Comparison of ENCODE assay signal across 15 cellular contexts in the genomic region with DNA sequence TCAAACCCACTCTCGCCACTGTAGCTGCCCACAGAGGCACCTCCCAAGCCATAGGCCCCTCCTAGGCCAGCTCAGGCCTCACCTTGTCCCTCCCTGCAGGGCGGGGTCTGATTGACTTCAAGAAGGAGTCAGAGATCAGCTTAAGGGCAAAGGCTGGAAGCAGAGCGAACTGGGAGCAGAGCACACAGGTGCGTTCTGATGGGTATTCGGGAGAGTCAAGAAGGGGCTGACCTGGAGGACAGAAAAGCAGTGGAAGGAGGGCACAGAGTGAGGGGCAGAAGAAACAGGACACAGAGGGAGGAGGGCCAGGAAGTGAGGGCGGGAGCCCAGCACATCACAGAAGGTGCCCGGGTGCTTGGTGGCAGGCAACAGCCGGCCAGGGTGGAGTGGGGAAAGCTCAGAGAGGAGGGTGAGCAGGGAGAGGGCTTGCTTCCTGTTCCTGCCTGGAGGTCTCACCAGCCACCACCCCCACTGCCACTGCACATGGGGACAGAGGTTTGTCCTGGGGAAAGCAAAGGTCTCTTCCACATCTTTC. TPM values are rescaled to one million over a fixed set of nuclear protein-coding genes. Genes with fewer than 3 reads are reported as not detected.
DNase-seq lines count a peak whose midpoint lies in the region; ATAC-seq and TF ChIP-seq lines count a peak whose summit lies in the region.
"Had no signal": no experiment of that assay in that cellular context is flagged by ENCODE, and none has a peak within 500 bp of the region (broad histone marks: within the 10 kb centered on the region; RNA-seq: fewer than 3 reads in every experiment).

A gene with protein sequence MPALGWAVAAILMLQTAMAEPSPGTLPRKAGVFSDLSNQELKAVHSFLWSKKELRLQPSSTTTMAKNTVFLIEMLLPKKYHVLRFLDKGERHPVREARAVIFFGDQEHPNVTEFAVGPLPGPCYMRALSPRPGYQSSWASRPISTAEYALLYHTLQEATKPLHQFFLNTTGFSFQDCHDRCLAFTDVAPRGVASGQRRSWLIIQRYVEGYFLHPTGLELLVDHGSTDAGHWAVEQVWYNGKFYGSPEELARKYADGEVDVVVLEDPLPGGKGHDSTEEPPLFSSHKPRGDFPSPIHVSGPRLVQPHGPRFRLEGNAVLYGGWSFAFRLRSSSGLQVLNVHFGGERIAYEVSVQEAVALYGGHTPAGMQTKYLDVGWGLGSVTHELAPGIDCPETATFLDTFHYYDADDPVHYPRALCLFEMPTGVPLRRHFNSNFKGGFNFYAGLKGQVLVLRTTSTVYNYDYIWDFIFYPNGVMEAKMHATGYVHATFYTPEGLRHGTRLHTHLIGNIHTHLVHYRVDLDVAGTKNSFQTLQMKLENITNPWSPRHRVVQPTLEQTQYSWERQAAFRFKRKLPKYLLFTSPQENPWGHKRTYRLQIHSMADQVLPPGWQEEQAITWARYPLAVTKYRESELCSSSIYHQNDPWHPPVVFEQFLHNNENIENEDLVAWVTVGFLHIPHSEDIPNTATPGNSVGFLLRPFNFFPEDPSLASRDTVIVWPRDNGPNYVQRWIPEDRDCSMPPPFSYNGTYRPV (plus strand): TSS at position 147 of the 535 bp plus-strand sequence. CDS start 3,954 bp downstream, outside the sequence.

- no peaks in the 10 kb centered on the region for H3K9me3 Mint-ChIP-seq in GM23338
- H3K9me3 Mint-ChIP-seq in endodermal cell = no peaks in the 10 kb centered on the region
- H3K9me3 Mint-ChIP-seq in osteocyte (ENCODE audit: unreplicated experiment) = no peaks in the 10 kb centered on the region

- H3K9me3 ChIP-seq in endodermal cell (ENCODE audit: control insufficient read depth, low read length) (no peaks in the 10 kb centered on the region), breast epithelium (no peaks in the 10 kb centered on the region)

- intact Hi-C loops in breast epithelium (cut with DNase I; ENCODE audit: low total_unique reads) = no loop called here

- H3K27ac Mint-ChIP-seq in GM23338 = no peak within 1 kb of the TSS
- no peak within 1 kb of the TSS for H3K27ac Mint-ChIP-seq in endodermal cell
- H3K27ac Mint-ChIP-seq in osteocyte (ENCODE audit: unreplicated experiment) = no peak within 1 kb of the TSS
- H3K27ac Mint-ChIP-seq: B cell had no signal

- peaks cover 3% of the 10 kb centered on the region; the same call in 1 of the 2 replicates for H3K4me1 ChIP-seq in GM23338 (ENCODE audit: insufficient read depth)
- H3K4me1 ChIP-seq in endodermal cell (ENCODE audit: control insufficient read depth, insufficient read depth, low read length) = no peaks in the 10 kb centered on the region
- no peaks in the 10 kb centered on the region for H3K4me1 ChIP-seq in breast epithelium

- H3K9ac ChIP-seq in endodermal cell (ENCODE audit: extremely low read depth, low read length, poor library complexity, severe bottlenecking) = no peak within 1 kb of the TSS

- no peak for TF ChIP-seq CTCF in GM23338 (conservative IDR thresholded peaks at IDR 0.05; ENCODE audit: low read depth in 2 of 2)
- no peak for TF ChIP-seq CTCF in endodermal cell (conservative IDR thresholded peaks at IDR 0.05)
- TF ChIP-seq CTCF in osteocyte (IDR thresholded peaks at IDR 0.05) = no peak
- TF ChIP-seq CTCF in breast epithelium (IDR thresholded peaks at IDR 0.05) = no peak

- no peaks in the 10 kb centered on the region for H3K79me2 ChIP-seq in GM23338 (replicated peaks; ENCODE audit: insufficient read depth)

- H3K27me3 ChIP-seq in GM23338 (ENCODE audit: insufficient read depth) (no peaks in the 10 kb centered on the region), endodermal cell (ENCODE audit: control insufficient read depth, insufficient read depth, low read length, poor library complexity, severe bottlenecking) (peaks cover 6% of the 10 kb centered on the region), breast epithelium (no peaks in the 10 kb centered on the region)

- no peaks in the 10 kb centered on the region for H3K9me2 ChIP-seq in GM23338 (ENCODE audit: insufficient read depth)

- H3K4me2 ChIP-seq in GM23338 = no peak within 1 kb of the TSS

- peaks cover 5% of the 10 kb centered on the region; the same call in 2 of the 3 replicates for H3K4me1 Mint-ChIP-seq in GM23338
- H3K4me1 Mint-ChIP-seq in endodermal cell = peaks cover 2% of the 10 kb centered on the region
- H3K4me1 Mint-ChIP-seq in osteocyte (ENCODE audit: unreplicated experiment) = no peaks in the 10 kb centered on the region
- H3K4me1 Mint-ChIP-seq: B cell had no signal

- H4K20me1 ChIP-seq in GM23338 (replicated peaks; ENCODE audit: insufficient read depth) = no peaks in the 10 kb centered on the region

- TF ChIP-seq POLR2A in breast epithelium (IDR thresholded peaks at IDR 0.05) = no peak

- no peak within 1 kb of the TSS for H3K27ac ChIP-seq in GM23338 (ENCODE audit: low read depth)
- no peak within 1 kb of the TSS for H3K27ac ChIP-seq in endodermal cell (ENCODE audit: low read depth, low read length)
- H3K27ac ChIP-seq in breast epithelium = no peak within 1 kb of the TSS

- H2AFZ ChIP-seq in GM23338 = 0 out of 2 replicates have a peak within 1 kb of the TSS, but pooled peaks have one; percentile 47

- H3K27me3 Mint-ChIP-seq in GM23338 (ENCODE audit: insufficient read depth, low read depth, poor library complexity) (peaks cover 4% of the 10 kb centered on the region), endodermal cell (ENCODE audit: insufficient read depth) (peaks cover 12% of the 10 kb centered on the region), osteocyte (ENCODE audit: unreplicated experiment) (peaks cover 5% of the 10 kb centered on the region)

- no peaks in the 10 kb centered on the region for H3K36me3 ChIP-seq in GM23338 (ENCODE audit: insufficient read depth)
- no peaks in the 10 kb centered on the region for H3K36me3 ChIP-seq in endodermal cell (ENCODE audit: control insufficient read depth, insufficient read depth, low read length)
- no peaks in the 10 kb centered on the region for H3K36me3 ChIP-seq in breast epithelium

- H3F3A ChIP-seq in GM23338 (replicated peaks; ENCODE audit: low read depth) = no peaks in the 10 kb centered on the region

- H3K4me3 ChIP-seq in GM23338 (no peak within 1 kb of the TSS), endodermal cell (ENCODE audit: low read length) (no peak within 1 kb of the TSS), breast epithelium (no peak within 1 kb of the TSS)

- H3K36me3 Mint-ChIP-seq in GM23338 (ENCODE audit: low read depth) (no peaks in the 10 kb centered on the region), endodermal cell (ENCODE audit: low read depth) (no peaks in the 10 kb centered on the region), osteocyte (ENCODE audit: unreplicated experiment) (no peaks in the 10 kb centered on the region)

- no peak within 1 kb of the TSS for H3K4me3 Mint-ChIP-seq in GM23338
- no peak within 1 kb of the TSS for H3K4me3 Mint-ChIP-seq in endodermal cell
- no peak within 1 kb of the TSS for H3K4me3 Mint-ChIP-seq in osteocyte (ENCODE audit: unreplicated experiment)
- H3K4me3 Mint-ChIP-seq: B cell had no signal

- WGBS in endodermal cell (ENCODE audit: insufficient coverage in 1 of 2, insufficient read length in 1 of 2), 2 experiments = 78 to 80% methylated on average over 4 to 8 of the region's 8 CpGs

- peak; percentile 85 for ATAC-seq in GM23338
- ATAC-seq: stimulated activated naive CD8-positive, alpha-beta T cell treated with anti-CD3 and anti-CD28 coated beads, Interleukin-15, Interleukin-2, amounts not matched to agents 100 U/mL and 50 U/mL, for 24 hours had no signal

- peak; percentile 20 for DNase-seq in GM23338 (ENCODE audit: low spot score)
- DNase-seq in NCI-H774 (lab: John Stamatoyannopoulos, UW) = peak; percentile 54
- DNase-seq in endodermal cell = peak; percentile 66
- DNase-seq in osteocyte (ENCODE audit: extremely low spot score, unreplicated experiment) = peak; percentile 60
- DNase-seq in amygdala (lab: John Stamatoyannopoulos, UW) = no peak
- DNase-seq in T-helper 1 cell = no peak
- no peak for DNase-seq in HPDE6-E6E7 (ENCODE audit: extremely low spot score)
- DNase-seq in breast epithelium (ENCODE audit: low spot score in 2 of 2) = no peak
- DNase-seq: activated effector memory CD4-positive, alpha-beta T cell treated with anti-CD3 and anti-CD28 coated beads, Interleukin-2, amount 50 U/mL, for 16 hours; mesendoderm; NCI-H2081; stimulated activated CD4-positive, alpha-beta T cell treated with anti-CD3 and anti-CD28 coated beads, Interleukin-4, amount 100 ng/mL, for 24 hours; stimulated activated naive CD8-positive, alpha-beta T cell treated with anti-CD3 and anti-CD28 coated beads, Interleukin-15, Interleukin-2, amounts not matched to agents 100 U/mL and 50 U/mL, for 24 hours had no signal

TF ChIP-seq in GM23338, 12 proteins besides CTCF, POLR2A, EP300 and RAD21 (continues in another document):
- TF ChIP-seq EZH2 (IDR thresholded peaks at IDR 0.05; ENCODE audit: low read depth, unreplicated experiment) = no peak
- no peak for TF ChIP-seq JUNB (IDR thresholded peaks at IDR 0.05; ENCODE audit: unreplicated experiment)
- no peak for TF ChIP-seq ZNF331 (CRISPR knock-in tag; IDR thresholded peaks at IDR 0.05; ENCODE audit: low read depth)

RNA-seq across cellular contexts. Expression of the gene that starts here (rescaled TPM):
- total RNA-seq in GM23338 (2014; rRNA removed; shearing (Covaris generic)) = 0.47 TPM in 1 of 2 replicates, not detected in the other
- polyA plus RNA-seq in GM23338 (2016; fragmentation: Nextera tagmentation; extraction: Ambion mirVana) = not detected in 2 replicates
- total RNA-seq in endodermal cell (not detected), osteocyte (not detected in 2 replicates), breast epithelium (1 to 10 TPM in 1 of 3 donors, not detected in 2; 2.3 TPM)
- not detected for polyA plus RNA-seq in endodermal cell (2013, experiment 1 of 2)
- polyA plus RNA-seq in endodermal cell (2013, experiment 2 of 2) = not detected
- total RNA-seq: B cell; T-helper 2 cell treated with Interferon-gamma antibody and Interleukin-4, amounts not matched to agents 100 ng/mL and 5 ng/mL, for 36 hours had no signal

Comparison
In these comparisons a context has a peak if more than half of its experiments do, and no peak if none do; other contexts are left out.
1. Peak in DNase-seq and ATAC-seq in GM23338; RNA of the gene not detected or under 1 TPM.
2. Peak in DNase-seq in endodermal cell; RNA of the gene not detected or under 1 TPM.
3. Peak in DNase-seq in osteocyte; RNA of the gene not detected or under 1 TPM.